ENCODE assay signal across 17 cellular contexts in genomic region chrX:21408324-21408723, GRCh38. TPM values are rescaled to one million over a fixed set of nuclear protein-coding genes. Genes with fewer than 3 reads are reported as not detected.
A peak's percentile ranks its signal among the peaks of the same experiment; 100 is the strongest.
DNase-seq lines count a peak whose midpoint lies in the region; ATAC-seq and TF ChIP-seq lines count a peak whose summit lies in the region.
"Had no signal": no experiment of that assay in that cellular context is flagged by ENCODE, and none has a peak within 500 bp of the region (broad histone marks: within the 10 kb centered on the region; RNA-seq: fewer than 3 reads in every experiment).

No MANE protein-coding gene starts in this region.

- no peaks in the 10 kb centered on the region for H3K36me3 Mint-ChIP-seq in activated T-cell treated with anti-CD3 and anti-CD28 coated beads, Interleukin-2, amount 50 U/mL, for 24 hours (ENCODE audit: low read depth)
- H3K36me3 Mint-ChIP-seq: IgD-negative memory B cell had no signal

- TF ChIP-seq CTCF in LNCaP clone FGC (IDR thresholded peaks at IDR 0.05; ENCODE audit: control insufficient read depth, extremely low read depth, insufficient read depth), result no peak
- no peak for TF ChIP-seq CTCF in fibroblast of the aortic adventitia (IDR thresholded peaks at IDR 0.05; ENCODE audit: insufficient read depth, low read length)

- no peak for ATAC-seq in HG03442 (IDR thresholded peaks at IDR 0.05; ENCODE audit: unreplicated experiment)

- DNase-seq in DMS79 (lab: John Stamatoyannopoulos, UW), result peak; percentile 0
- DNase-seq in DMS79 treated with DMSO at 0.1 percent for 48 hours (lab: John Stamatoyannopoulos, UW), result no peak
- peak; percentile 23 for DNase-seq in LNCaP clone FGC (ENCODE audit: low read depth)
- peak; percentile 30 for DNase-seq in NCI-H510A (lab: John Stamatoyannopoulos, UW)
- DNase-seq in fibroblast of the aortic adventitia (ENCODE audit: low read depth), result peak; percentile 28
- no peak for DNase-seq in putamen (ENCODE audit: low spot score)
- no peak for DNase-seq in activated T-cell treated with anti-CD3 and anti-CD28 coated beads, Interleukin-2, amount 50 U/mL, for 24 hours
- DNase-seq: 8988T; COR-L47; GF-D8; MV-4-11; NCI-H2029; NCI-H446 treated with DMSO at 0.1 percent for 48 hours; NK-92 treated with Interleukin-12 subunit alpha and Interleukin-12 subunit beta, amount 100 ng/mL, for 24 hours; OCI-M1 had no signal

- no peak overlapping the region for H3K4me3 Mint-ChIP-seq in activated T-cell treated with anti-CD3 and anti-CD28 coated beads, Interleukin-2, amount 50 U/mL, for 24 hours
- H3K4me3 Mint-ChIP-seq: IgD-negative memory B cell had no signal

- H3K4me1 Mint-ChIP-seq in activated T-cell treated with anti-CD3 and anti-CD28 coated beads, Interleukin-2, amount 50 U/mL, for 24 hours (ENCODE audit: low read depth), result peaks cover 10% of the 10 kb centered on the region
- H3K4me1 Mint-ChIP-seq: IgD-negative memory B cell had no signal

- no peaks in the 10 kb centered on the region for H3K27me3 Mint-ChIP-seq in activated T-cell treated with anti-CD3 and anti-CD28 coated beads, Interleukin-2, amount 50 U/mL, for 24 hours
- H3K27me3 Mint-ChIP-seq: IgD-negative memory B cell had no signal

- H3K4me3 ChIP-seq in LNCaP clone FGC (ENCODE audit: low read depth, low read length) (no peak overlapping the region), fibroblast of the aortic adventitia (ENCODE audit: low read depth, low read length) (no peak overlapping the region)

- no peaks in the 10 kb centered on the region for H3K9me3 Mint-ChIP-seq in activated T-cell treated with anti-CD3 and anti-CD28 coated beads, Interleukin-2, amount 50 U/mL, for 24 hours

- H3K27ac Mint-ChIP-seq in activated T-cell treated with anti-CD3 and anti-CD28 coated beads, Interleukin-2, amount 50 U/mL, for 24 hours, result no peak overlapping the region
- H3K27ac Mint-ChIP-seq: IgD-negative memory B cell had no signal

RNA-seq across cellular contexts. Expression of gene CNKSR2, which starts 34.1 kb away (rescaled TPM):
- total RNA-seq in fibroblast of the aortic adventitia (ENCODE audit: low replicate concordance), result 0.99 and 4.7 TPM in 2 replicates

Comparison
In these comparisons a context has a peak if more than half of its experiments do, and no peak if none do; other contexts are left out.
1. DNase-seq: peak in DMS79 (single experiment), LNCaP clone FGC (single experiment), NCI-H510A (single experiment) and fibroblast of the aortic adventitia (single experiment); none in DMS79 treated with DMSO at 0.1 percent for 48 hours (single experiment), putamen (single experiment) and activated T-cell treated with anti-CD3 and anti-CD28 coated beads, Interleukin-2, amount 50 U/mL, for 24 hours (single experiment).